In the genomic region with DNA sequence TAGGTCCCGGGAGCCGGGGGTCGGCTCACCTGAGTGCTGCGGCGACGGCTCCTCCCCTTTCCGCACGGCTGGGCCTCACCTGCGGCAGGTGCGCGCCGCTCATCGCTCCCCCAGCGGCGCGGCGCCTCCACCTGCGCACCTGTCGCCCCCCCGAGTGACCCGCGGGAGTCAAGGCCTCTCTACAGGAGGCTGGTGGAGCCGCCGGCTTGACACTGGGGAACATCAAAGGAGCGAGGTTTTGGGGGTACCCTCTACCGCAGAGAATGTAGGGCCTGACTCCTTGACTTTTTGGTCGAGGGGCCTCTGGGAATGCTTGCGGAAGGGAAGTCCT, we compare ENCODE assay signal across 9 cellular contexts. TPM values are rescaled to one million over a fixed set of nuclear protein-coding genes. Genes with fewer than 3 reads are reported as not detected.
DNase-seq lines count a peak whose midpoint lies in the region; ATAC-seq and TF ChIP-seq lines count a peak whose summit lies in the region.
"Had no signal": no experiment of that assay in that cellular context is flagged by ENCODE, and none has a peak within 500 bp of the region (broad histone marks: within the 10 kb centered on the region; RNA-seq: fewer than 3 reads in every experiment).

No MANE protein-coding gene starts in this region.

- H3K4me2 ChIP-seq in Loucy (ENCODE audit: low read depth, low read length, poor library complexity, severe bottlenecking) (peak overlapping the region; percentile 34), trophoblast cell (ENCODE audit: low read length) (peak overlapping the region; percentile 97)

- no peak overlapping the region for H2BK12ac ChIP-seq in trophoblast cell (ENCODE audit: low read length)

- H3K9ac ChIP-seq in Loucy (ENCODE audit: low read depth, low read length, poor library complexity, severe bottlenecking) (no peak overlapping the region), endodermal cell (ENCODE audit: extremely low read depth, low read length, poor library complexity, severe bottlenecking) (no peak overlapping the region), trophoblast cell (ENCODE audit: low read length) (no peak overlapping the region)

- DNase-seq in DMS53 (lab: John Stamatoyannopoulos, UW) (peak; percentile 95), endodermal cell (no peak), trophoblast cell (no peak), thyroid gland (no peak), erythroblast (lab: John Stamatoyannopoulos, UW) (no peak)

- H2BK5ac ChIP-seq in trophoblast cell (ENCODE audit: low read depth, low read length, poor library complexity), result no peak overlapping the region

- H2AK5ac ChIP-seq in trophoblast cell (ENCODE audit: low read length), result no peak overlapping the region

- no peak overlapping the region for H3K4ac ChIP-seq in trophoblast cell (ENCODE audit: low read depth, low read length)

- TF ChIP-seq CTCF in Loucy (conservative IDR thresholded peaks at IDR 0.05; ENCODE audit: low read length), result no peak
- no peak for TF ChIP-seq CTCF in endodermal cell (conservative IDR thresholded peaks at IDR 0.05)
- no peak for TF ChIP-seq CTCF in thyroid gland (IDR thresholded peaks at IDR 0.05)

- H3K36me3 ChIP-seq in Loucy (ENCODE audit: insufficient read depth, low read length) (no peaks in the 10 kb centered on the region), endodermal cell (ENCODE audit: control insufficient read depth, insufficient read depth, low read length) (no peaks in the 10 kb centered on the region), trophoblast cell (ENCODE audit: control insufficient read depth in 1 of 2, insufficient read depth in 2 of 2, low read length in 2 of 2) (peaks cover 0 to 6% of the 10 kb centered on the region in 2 experiments), thyroid gland (no peaks in the 10 kb centered on the region)

- WGBS in endodermal cell (ENCODE audit: insufficient coverage in 1 of 2, insufficient read length in 1 of 2), 2 experiments, result 2 to 3% methylated on average over 6 to 28 of the region's 28 CpGs
- WGBS in trophoblast cell (ENCODE audit: extremely low coverage, insufficient coverage, insufficient read length), result no CpG with 5 or more reads among the region's 28 CpGs
- 15 to 19% methylated on average over 10 to 12 of the region's 28 CpGs for WGBS in thyroid gland, 2 donors

- H3K9me3 ChIP-seq in Loucy (ENCODE audit: insufficient read depth, low read depth, low read length) (no peaks in the 10 kb centered on the region), endodermal cell (ENCODE audit: control insufficient read depth, low read length) (no peaks in the 10 kb centered on the region), trophoblast cell (ENCODE audit: insufficient read depth, low read depth, low read length) (no peaks in the 10 kb centered on the region), thyroid gland (no peaks in the 10 kb centered on the region)

- H3K4me1 Mint-ChIP-seq in endodermal cell, result peaks cover 35% of the 10 kb centered on the region

- H3K18ac ChIP-seq in trophoblast cell (ENCODE audit: low read length), result peak overlapping the region; percentile 49

- H3K79me2 ChIP-seq in Loucy (ENCODE audit: insufficient read depth, low read length) (peaks cover 6% of the 10 kb centered on the region; the same call in 1 of the 2 replicates), trophoblast cell (ENCODE audit: control insufficient read depth, insufficient read depth, low read length, poor library complexity) (peaks cover 25% of the 10 kb centered on the region)

- H3K27ac Mint-ChIP-seq in endodermal cell, result no peak overlapping the region

- peak overlapping the region; percentile 20 for H2BK120ac ChIP-seq in trophoblast cell (ENCODE audit: insufficient read depth, low read length, poor library complexity)

- H3K27me3 ChIP-seq in Loucy (ENCODE audit: insufficient read depth, low read length, poor library complexity, severe bottlenecking), result no peaks in the 10 kb centered on the region
- H3K27me3 ChIP-seq in endodermal cell (ENCODE audit: control insufficient read depth, insufficient read depth, low read length, poor library complexity, severe bottlenecking), result peaks cover 26% of the 10 kb centered on the region
- H3K27me3 ChIP-seq in trophoblast cell (ENCODE audit: insufficient read depth, low read length), result no peaks in the 10 kb centered on the region
- no peaks in the 10 kb centered on the region for H3K27me3 ChIP-seq in thyroid gland

- no peak overlapping the region for H4K12ac ChIP-seq in trophoblast cell (ENCODE audit: low read depth, low read length)

- H4K8ac ChIP-seq in trophoblast cell (ENCODE audit: low read depth, low read length), result no peak overlapping the region

- no peaks in the 10 kb centered on the region for H3K36me3 Mint-ChIP-seq in endodermal cell (ENCODE audit: low read depth)

- H3K23ac ChIP-seq in trophoblast cell (ENCODE audit: low read length), result no peak overlapping the region

- peaks cover 33% of the 10 kb centered on the region for H3K79me1 ChIP-seq in trophoblast cell (ENCODE audit: low read length)

- no peak overlapping the region for H4K91ac ChIP-seq in trophoblast cell (ENCODE audit: low read depth, low read length)

- H3K27me3 Mint-ChIP-seq in endodermal cell (ENCODE audit: insufficient read depth), result peaks cover 47% of the 10 kb centered on the region

- H3K27ac ChIP-seq in endodermal cell (ENCODE audit: low read depth, low read length), result peak overlapping the region; percentile 89
- H3K27ac ChIP-seq in trophoblast cell (ENCODE audit: low read depth, low read length), result no peak overlapping the region
- no peak overlapping the region for H3K27ac ChIP-seq in thyroid gland

- H3K14ac ChIP-seq in trophoblast cell (ENCODE audit: low read length), result no peak overlapping the region

- no peaks in the 10 kb centered on the region for H3K9me2 ChIP-seq in Loucy (replicated peaks; ENCODE audit: low read depth, low read length)

- no peaks in the 10 kb centered on the region for H4K20me1 ChIP-seq in Loucy (ENCODE audit: insufficient read depth, low read length, poor library complexity, severe bottlenecking)

- H2AFZ ChIP-seq in Loucy (ENCODE audit: low read length) (no peak overlapping the region), trophoblast cell (ENCODE audit: insufficient read depth, low read length, poor library complexity) (peak overlapping the region; percentile 66)

- TF ChIP-seq POLR2A in thyroid gland (IDR thresholded peaks at IDR 0.05), result no peak
- TF ChIP-seq POLR2A in erythroblast (IDR thresholded peaks at IDR 0.05; ENCODE audit: low read length), result no peak

- no peaks in the 10 kb centered on the region for H3K9me3 Mint-ChIP-seq in endodermal cell
- H3K9me3 Mint-ChIP-seq: activated T-helper 2 cell treated with anti-CD3 and anti-CD28 coated beads, Interferon-gamma antibody, Interleukin-2, Interleukin-4, amounts not matched to agents 10 μg/mL and 5 μg/mL and 100 μg/mL, durations not matched to agents 14 hours and 24 hours and 36 hours had no signal

- intact Hi-C loops in thyroid gland (cut with DNase I), result loop anchor here (5.0 kb wide), 1 partner anchor 36 kb away; no protein-coding TSS in a partner anchor

- peaks cover 5% of the 10 kb centered on the region; the same call in 1 of the 2 replicates for H3F3A ChIP-seq in Loucy (ENCODE audit: low read depth)

- H3K4me3 ChIP-seq in Loucy (ENCODE audit: low read length, poor library complexity, severe bottlenecking) (no peak overlapping the region), endodermal cell (ENCODE audit: low read length) (peak overlapping the region; percentile 82), trophoblast cell (ENCODE audit: low read depth, low read length) (peak overlapping the region; percentile 64), thyroid gland (replicated peaks in 1 of 3) (peak overlapping the region in 1 of 3 donors; percentile 14)

- peak overlapping the region; percentile 80 for H3K4me3 Mint-ChIP-seq in endodermal cell

- no peak for ATAC-seq in GM21529 (IDR thresholded peaks at IDR 0.05; ENCODE audit: unreplicated experiment)
- no peak for ATAC-seq in GM19463 (IDR thresholded peaks at IDR 0.05; ENCODE audit: unreplicated experiment)

- H3K4me1 ChIP-seq in Loucy (ENCODE audit: insufficient read depth, low read length, poor library complexity, severe bottlenecking) (peaks cover 8% of the 10 kb centered on the region), endodermal cell (ENCODE audit: control insufficient read depth, insufficient read depth, low read length) (peaks cover 18% of the 10 kb centered on the region), trophoblast cell (ENCODE audit: control insufficient read depth in 1 of 2, insufficient read depth in 2 of 2, low read length in 2 of 2) (peaks cover 10 to 23% of the 10 kb centered on the region in 2 experiments), thyroid gland (peaks cover 16% of the 10 kb centered on the region in 2 donors)

RNA-seq across cellular contexts. Expression of a gene that starts 0.5 kb away (rescaled TPM):
- total RNA-seq in endodermal cell, result 1 to 10 TPM; 6.8 to 8.1 TPM
- polyA plus RNA-seq in endodermal cell (2013, experiment 1 of 2), result 48.3 TPM
- 51.1 TPM for polyA plus RNA-seq in endodermal cell (2013, experiment 2 of 2)
- polyA plus RNA-seq in trophoblast cell (2013), result 63.3 and 64.2 TPM in 2 replicates
- total RNA-seq in thyroid gland, result 10 to 100 TPM in 3 of 4 donors, 1 to 10 TPM in 1; 7.8 to 20.2 (median 12.6) TPM
